In the genomic region with DNA sequence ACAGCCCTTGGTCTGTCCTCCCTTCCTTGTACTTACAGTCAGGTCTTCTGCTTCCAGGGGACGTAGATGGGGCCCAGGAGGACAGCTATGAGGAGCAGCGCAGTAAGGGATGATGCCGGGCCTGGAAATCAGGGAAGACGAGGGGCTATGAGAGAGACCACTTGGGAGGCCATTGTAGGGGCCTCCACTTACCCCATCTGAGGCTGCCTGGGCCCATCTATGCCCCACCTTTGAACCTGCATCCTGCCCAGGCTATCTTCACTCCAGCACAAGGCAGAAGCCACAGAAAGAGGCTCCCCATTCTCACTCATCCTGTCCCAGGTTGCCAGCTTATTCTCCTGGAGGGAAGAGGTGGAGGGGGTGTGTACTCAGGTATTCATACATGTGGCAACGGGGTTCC, we compare ENCODE assay signal across 16 cellular contexts. TPM values are rescaled to one million over a fixed set of nuclear protein-coding genes. Genes with fewer than 3 reads are reported as not detected.
DNase-seq lines count a peak whose midpoint lies in the region; ATAC-seq and TF ChIP-seq lines count a peak whose summit lies in the region.
"Had no signal": no experiment of that assay in that cellular context is flagged by ENCODE, and none has a peak within 500 bp of the region (broad histone marks: within the 10 kb centered on the region; RNA-seq: fewer than 3 reads in every experiment).

No MANE protein-coding gene starts in this region.

- peak overlapping the region; percentile 38 for H3K27ac ChIP-seq in CD4-positive, alpha-beta T cell (ENCODE audit: low read depth, low read length)
- no peak overlapping the region for H3K27ac ChIP-seq in CD8-positive, alpha-beta memory T cell (ENCODE audit: low read depth, low read length)
- H3K27ac ChIP-seq: A549 had no signal

- intact Hi-C loops in CD4-positive, alpha-beta T cell (cut with DNase I, micrococcal nuclease), result loop anchor here in 1 of 2 experiments (5.0 kb wide), 2 partner anchors 73 to 102 kb away; a partner anchor contains a TSS

- H3K36me3 Mint-ChIP-seq in CD4-positive, alpha-beta T cell (ENCODE audit: low read depth), result peaks cover 87% of the 10 kb centered on the region
- H3K36me3 Mint-ChIP-seq in CD8-positive, alpha-beta memory T cell, result peaks cover 11 to 82% (median 30%) of the 10 kb centered on the region in 3 donors
- H3K36me3 Mint-ChIP-seq in activated naive CD8-positive, alpha-beta T cell treated with anti-CD3 and anti-CD28 coated beads for 36 hours, result peaks cover 79% of the 10 kb centered on the region
- peaks cover 19% of the 10 kb centered on the region for H3K36me3 Mint-ChIP-seq in stimulated activated effector memory CD8-positive, alpha-beta T cell treated with anti-CD3 and anti-CD28 coated beads, Interleukin-12 subunit alpha, Interleukin-12 subunit beta, amount 100 ng/mL, for 72 hours

- peaks cover 37% of the 10 kb centered on the region for H3K4me1 ChIP-seq in CD8-positive, alpha-beta memory T cell (ENCODE audit: insufficient read depth, low read length)
- H3K4me1 ChIP-seq: BE2C had no signal

- no peaks in the 10 kb centered on the region for H3K9me3 Mint-ChIP-seq in CD4-positive, alpha-beta T cell
- H3K9me3 Mint-ChIP-seq in CD8-positive, alpha-beta memory T cell, result no peaks in the 10 kb centered on the region
- peaks cover 2% of the 10 kb centered on the region for H3K9me3 Mint-ChIP-seq in activated naive CD8-positive, alpha-beta T cell treated with anti-CD3 and anti-CD28 coated beads for 36 hours
- H3K9me3 Mint-ChIP-seq in stimulated activated effector memory CD8-positive, alpha-beta T cell treated with anti-CD3 and anti-CD28 coated beads, Interleukin-12 subunit alpha, Interleukin-12 subunit beta, amount 100 ng/mL, for 72 hours, result no peaks in the 10 kb centered on the region
- H3K9me3 Mint-ChIP-seq: IgD-negative memory B cell had no signal

- H3K27me3 Mint-ChIP-seq in CD4-positive, alpha-beta T cell, result no peaks in the 10 kb centered on the region
- H3K27me3 Mint-ChIP-seq in CD8-positive, alpha-beta memory T cell, result no peaks in the 10 kb centered on the region
- no peaks in the 10 kb centered on the region for H3K27me3 Mint-ChIP-seq in activated naive CD8-positive, alpha-beta T cell treated with anti-CD3 and anti-CD28 coated beads for 36 hours

- no peak for DNase-seq in CD4-positive, alpha-beta T cell
- DNase-seq in CD8-positive, alpha-beta memory T cell, result no peak
- DNase-seq in activated naive CD8-positive, alpha-beta T cell treated with anti-CD3 and anti-CD28 coated beads for 36 hours, result no peak
- no peak for DNase-seq in stimulated activated effector memory CD8-positive, alpha-beta T cell treated with anti-CD3 and anti-CD28 coated beads, Interleukin-12 subunit alpha, Interleukin-12 subunit beta, amount 100 ng/mL, for 72 hours (ENCODE audit: low spot score in 2 of 2)
- DNase-seq in T-helper 1 cell (no peak), NCI-H146 treated with DMSO at 0.1 percent for 48 hours (lab: John Stamatoyannopoulos, UW; ENCODE audit: unreplicated experiment) (no peak)
- DNase-seq: BE2C, Caco-2, GF-D8, GOT3, H9 had no signal

- peaks cover 72% of the 10 kb centered on the region for H3K4me1 Mint-ChIP-seq in CD4-positive, alpha-beta T cell (ENCODE audit: low read depth)
- H3K4me1 Mint-ChIP-seq in CD8-positive, alpha-beta memory T cell, result peaks cover 34 to 61% (median 59%) of the 10 kb centered on the region in 3 donors
- H3K4me1 Mint-ChIP-seq in activated naive CD8-positive, alpha-beta T cell treated with anti-CD3 and anti-CD28 coated beads for 36 hours, result peaks cover 77% of the 10 kb centered on the region
- H3K4me1 Mint-ChIP-seq in stimulated activated effector memory CD8-positive, alpha-beta T cell treated with anti-CD3 and anti-CD28 coated beads, Interleukin-12 subunit alpha, Interleukin-12 subunit beta, amount 100 ng/mL, for 72 hours, result peaks cover 55% of the 10 kb centered on the region

- H3K4me3 Mint-ChIP-seq in CD4-positive, alpha-beta T cell, result no peak overlapping the region
- H3K4me3 Mint-ChIP-seq in CD8-positive, alpha-beta memory T cell, result no peak overlapping the region
- H3K4me3 Mint-ChIP-seq in activated naive CD8-positive, alpha-beta T cell treated with anti-CD3 and anti-CD28 coated beads for 36 hours, result no peak overlapping the region
- H3K4me3 Mint-ChIP-seq in stimulated activated effector memory CD8-positive, alpha-beta T cell treated with anti-CD3 and anti-CD28 coated beads, Interleukin-12 subunit alpha, Interleukin-12 subunit beta, amount 100 ng/mL, for 72 hours, result no peak overlapping the region
- H3K4me3 Mint-ChIP-seq: H9, IgD-negative memory B cell had no signal

- POLR2A ChIA-PET in CD4-positive, alpha-beta T cell (lab: Charles Lee), result no interaction called here
- POLR2A ChIA-PET in CD8-positive, alpha-beta memory T cell (lab: Charles Lee), result interaction anchor here (0.7 kb wide), 1 partner anchor 472 kb away, joined by 3 read pairs; no protein-coding TSS in a partner anchor

- H3K36me3 ChIP-seq in CD8-positive, alpha-beta memory T cell (ENCODE audit: insufficient read depth, low read length), result peaks cover 2% of the 10 kb centered on the region
- H3K36me3 ChIP-seq: BE2C had no signal

- no peak for TF ChIP-seq CTCF in CD4-positive, alpha-beta T cell (IDR thresholded peaks at IDR 0.05)

- H3K9me3 ChIP-seq in CD4-positive, alpha-beta T cell (ENCODE audit: control insufficient read depth, low read length), result no peaks in the 10 kb centered on the region
- H3K9me3 ChIP-seq in CD8-positive, alpha-beta memory T cell (ENCODE audit: low read length), result no peaks in the 10 kb centered on the region
- H3K9me3 ChIP-seq: A549, BE2C had no signal

- no peak overlapping the region for H3K4me3 ChIP-seq in CD8-positive, alpha-beta memory T cell (ENCODE audit: low read length)
- H3K4me3 ChIP-seq: A549 had no signal

- H3K27ac Mint-ChIP-seq in CD4-positive, alpha-beta T cell, result peak overlapping the region; percentile 92
- H3K27ac Mint-ChIP-seq in CD8-positive, alpha-beta memory T cell, result peak overlapping the region in 6 of 8 donors; percentile 29 to 81 (median 56)
- peak overlapping the region; percentile 80 for H3K27ac Mint-ChIP-seq in activated naive CD8-positive, alpha-beta T cell treated with anti-CD3 and anti-CD28 coated beads for 36 hours
- peak overlapping the region; percentile 36 for H3K27ac Mint-ChIP-seq in stimulated activated effector memory CD8-positive, alpha-beta T cell treated with anti-CD3 and anti-CD28 coated beads, Interleukin-12 subunit alpha, Interleukin-12 subunit beta, amount 100 ng/mL, for 72 hours
- H3K27ac Mint-ChIP-seq: H9, IgD-negative memory B cell had no signal

- no peak for ATAC-seq in CD4-positive, alpha-beta T cell (ENCODE audit: poor library complexity)
- no peak for ATAC-seq in stimulated activated effector memory CD8-positive, alpha-beta T cell treated with anti-CD3 and anti-CD28 coated beads, Interleukin-12 subunit alpha, Interleukin-12 subunit beta, amount 100 ng/mL, for 72 hours
- no peak for ATAC-seq in HG02588 (IDR thresholded peaks at IDR 0.05; ENCODE audit: unreplicated experiment)
- ATAC-seq: A549 had no signal

- CTCF ChIA-PET in CD4-positive, alpha-beta T cell (lab: Charles Lee), result no interaction called here
- CTCF ChIA-PET in CD8-positive, alpha-beta memory T cell (lab: Charles Lee), result no interaction called here

- H3K27me3 ChIP-seq in CD4-positive, alpha-beta T cell (ENCODE audit: control insufficient read depth, insufficient read depth, low read length), result no peaks in the 10 kb centered on the region
- H3K27me3 ChIP-seq in CD8-positive, alpha-beta memory T cell (ENCODE audit: insufficient read depth, low read length, poor library complexity, severe bottlenecking), result no peaks in the 10 kb centered on the region
- H3K27me3 ChIP-seq: BE2C had no signal

RNA-seq across cellular contexts. Expression of a gene that starts 10.4 kb away (rescaled TPM):
- total RNA-seq in CD4-positive, alpha-beta T cell, result 1 to 10 TPM; 7.8 to 8.6 TPM
- total RNA-seq in CD8-positive, alpha-beta memory T cell, result 1 to 10 TPM; 1.5 to 2.3 TPM
- 0.93 TPM for polyA plus RNA-seq in CD8-positive, alpha-beta memory T cell
- total RNA-seq in activated naive CD8-positive, alpha-beta T cell treated with anti-CD3 and anti-CD28 coated beads for 36 hours, result 1 to 10 TPM; 4.3 to 4.5 TPM
- total RNA-seq: Caco-2, HT-29 had no signal
- polyA plus RNA-seq: AG04450 had no signal

RNA-seq across cellular contexts. Expression of a gene that starts 27.4 kb away (rescaled TPM):
- 10 to 100 TPM; 28.0 to 28.3 TPM for total RNA-seq in CD4-positive, alpha-beta T cell
- total RNA-seq in CD8-positive, alpha-beta memory T cell, result 10 to 100 TPM in 1 of 2 experiments, 1 to 10 TPM in 1; 9.3 to 11.7 TPM
- 149 TPM for polyA plus RNA-seq in CD8-positive, alpha-beta memory T cell
- 10 to 100 TPM; 34.1 to 35.8 TPM for total RNA-seq in activated naive CD8-positive, alpha-beta T cell treated with anti-CD3 and anti-CD28 coated beads for 36 hours
- total RNA-seq: Caco-2, H9, HT-29 had no signal
- polyA plus RNA-seq: A549, AG04450 had no signal

Comparison
In these comparisons a context has a peak if more than half of its experiments do, and no peak if none do; other contexts are left out.
1. H3K27ac Mint-ChIP-seq: peak in every context shown above with its lines; median percentile 92 in CD4-positive, alpha-beta T cell; 80 in activated naive CD8-positive, alpha-beta T cell treated with anti-CD3 and anti-CD28 coated beads for 36 hours; 56 in CD8-positive, alpha-beta memory T cell; 36 in stimulated activated effector memory CD8-positive, alpha-beta T cell treated with anti-CD3 and anti-CD28 coated beads, Interleukin-12 subunit alpha, Interleukin-12 subunit beta, amount 100 ng/mL, for 72 hours.